Comparison of ENCODE assay signal across 1 cellular context in genomic region chr11:13486926-13487660, GRCh38.
TF ChIP-seq lines count a peak whose summit lies in the region.

No MANE protein-coding gene starts in this region.

TF ChIP-seq in endothelial cell of umbilical vein, 7 proteins besides CTCF, POLR2A, EP300 and RAD21 (continued from another document):
- TF ChIP-seq MAX (IDR thresholded peaks at IDR 0.05; ENCODE audit: insufficient read depth, insufficient read length) (no peak), FOS (IDR thresholded peaks at IDR 0.05; ENCODE audit: borderline replicate concordance, insufficient read depth, low read length) (no peak), POLR2AphosphoS5 (IDR thresholded peaks at IDR 0.05; ENCODE audit: insufficient read depth, low read depth, low read length) (no peak), MYC (IDR thresholded peaks at IDR 0.05; ENCODE audit: low read depth, low read length) (no peak)
